ENCODE assay signal across 8 cellular contexts in the genomic region with DNA sequence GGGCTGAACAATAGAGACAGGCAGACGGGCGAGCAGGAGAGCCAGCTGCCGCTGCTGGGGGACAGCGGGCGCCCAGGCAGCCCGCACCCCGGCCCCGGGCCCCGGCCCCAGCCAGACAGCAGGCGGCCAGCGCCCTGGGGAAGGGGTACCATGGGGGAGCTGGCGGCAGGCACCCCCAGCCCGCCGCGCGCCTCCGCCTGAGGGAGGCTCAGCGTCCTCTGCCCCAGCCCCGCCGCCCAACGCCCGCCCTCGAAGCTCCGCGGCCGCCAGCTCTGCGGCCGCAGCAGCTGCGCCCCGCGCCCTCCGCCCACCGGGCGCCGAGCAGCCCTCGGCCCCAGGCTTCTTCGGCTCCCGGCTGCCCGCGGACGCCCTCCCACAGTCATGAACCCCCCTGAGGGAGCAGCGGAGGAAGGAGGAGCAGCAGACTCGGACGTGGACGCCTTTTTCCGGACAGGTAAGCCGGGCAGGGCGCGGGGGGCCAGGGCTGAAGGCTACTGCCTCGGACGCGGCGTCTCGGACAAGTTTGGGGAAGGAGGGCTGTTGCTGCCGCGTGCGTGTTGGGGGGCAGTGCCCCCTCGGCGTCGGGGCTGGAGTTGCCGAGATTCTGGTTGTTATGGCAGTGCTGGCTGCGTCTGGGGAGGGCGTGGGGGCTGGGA. TPM values are rescaled to one million over a fixed set of nuclear protein-coding genes. Genes with fewer than 3 reads are reported as not detected.
DNase-seq lines count a peak whose midpoint lies in the region; ATAC-seq and TF ChIP-seq lines count a peak whose summit lies in the region.

Gene KALRN, plus strand, starts transcription at position 10 of the 656 bp plus-strand sequence.

- DNase-seq in Caki2 (ENCODE audit: low read depth) (peak; percentile 28), GM23248 (peak; percentile 53), SK-N-SH (no peak), epithelial cell of proximal tubule (ENCODE audit: low read depth) (no peak), myocyte (ENCODE audit: low read depth) (peak; percentile 31), superior temporal gyrus (ENCODE audit: extremely low spot score) (no peak), activated gamma-delta T cell (lab: John Stamatoyannopoulos, UW) (no peak)

- H3K4me1 ChIP-seq in GM23248 (ENCODE audit: insufficient read depth) (no peaks in the 10 kb centered on the region), SK-N-SH (ENCODE audit: control insufficient read depth in 1 of 2, insufficient read depth in 2 of 2, low read depth in 1 of 2, low read length in 1 of 2) (peaks cover 0 to 22% of the 10 kb centered on the region in 2 experiments; a peak in 3 of 4 replicates)

- peak within 1 kb of the TSS; percentile 71 for H3K9ac ChIP-seq in GM23248
- peak within 1 kb of the TSS; percentile 90 for H3K9ac ChIP-seq in SK-N-SH

- in situ Hi-C loops in Caki2 (cut with HindIII; ENCODE audit: low pct_unique_long_range_greater_than_20kb, low sequenced_read_pairs) (no loop called here), GM23248 (cut with MboI) (no loop called here)

- no peaks in the 10 kb centered on the region for H3K36me3 ChIP-seq in GM23248 (ENCODE audit: low read depth)
- no peaks in the 10 kb centered on the region for H3K36me3 ChIP-seq in SK-N-SH (replicated peaks in 1 of 2; ENCODE audit: control insufficient read depth in 1 of 2, insufficient read depth in 2 of 2, low read length in 1 of 2)

- no peaks in the 10 kb centered on the region for H3K9me3 ChIP-seq in GM23248 (ENCODE audit: low read depth)
- no peaks in the 10 kb centered on the region for H3K9me3 ChIP-seq in SK-N-SH

- WGBS in GM23248 (ENCODE audit: low coverage in 1 of 2, low lambda C conversion rate in 2 of 2, missing lambda C conversion rate in 2 of 2), 2 experiments: 1% methylated on average over 15 to 37 of the region's 63 CpGs
- 4% methylated on average over 13 of the region's 63 CpGs for WGBS in SK-N-SH (ENCODE audit: low lambda C conversion rate)

- H3K27ac ChIP-seq in GM23248 (no peak within 1 kb of the TSS), SK-N-SH (ENCODE audit: low read depth in 2 of 2, low read length in 1 of 2) (peak within 1 kb of the TSS; percentile 65 to 92)

- H3K79me2 ChIP-seq in GM23248 (ENCODE audit: insufficient read depth): no peaks in the 10 kb centered on the region
- H3K79me2 ChIP-seq in SK-N-SH (ENCODE audit: insufficient read depth): peaks cover 35% of the 10 kb centered on the region; the same call in 1 of the 2 replicates

- CTCF ChIA-PET in SK-N-SH (lab: Yijun Ruan, JAX): interaction anchor here (0.6 to 6.1 kb wide), 37 partner anchors 8 to 457 kb away, joined by 3 to 60 read pairs (median 3); no protein-coding TSS in a partner anchor

- peak within 1 kb of the TSS; percentile 84 for H3K4me2 ChIP-seq in GM23248 (ENCODE audit: unreplicated experiment)
- H3K4me2 ChIP-seq in SK-N-SH: peak within 1 kb of the TSS; percentile 91

- POLR2A ChIA-PET in SK-N-SH (lab: Yijun Ruan, JAX): interaction anchor here (0.7 to 3.0 kb wide), 23 partner anchors 9 to 284 kb away, joined by 3 to 14 read pairs (median 4); partner anchors contain the start of gene CCDC14

- TF ChIP-seq CTCF in SK-N-SH (IDR thresholded peaks at IDR 0.05) (peak; percentile 44), epithelial cell of proximal tubule (conservative IDR thresholded peaks at IDR 0.05; ENCODE audit: low read depth, low read length) (peak; percentile 5)

- peaks cover 39% of the 10 kb centered on the region for H3K27me3 ChIP-seq in GM23248 (replicated peaks; ENCODE audit: insufficient read depth)
- H3K27me3 ChIP-seq in SK-N-SH (ENCODE audit: insufficient read depth): no peaks in the 10 kb centered on the region

- H2AFZ ChIP-seq in GM23248 (peak within 1 kb of the TSS; percentile 81), SK-N-SH (ENCODE audit: low read depth) (peak within 1 kb of the TSS; percentile 98)

- TF ChIP-seq EP300 in SK-N-SH (IDR thresholded peaks at IDR 0.05; ENCODE audit: borderline replicate concordance in 1 of 2, low read depth in 1 of 2, low read length in 1 of 2): no peak

- H3K9me2 ChIP-seq in GM23248 (ENCODE audit: insufficient read depth) (no peaks in the 10 kb centered on the region), SK-N-SH (no peaks in the 10 kb centered on the region)

- ATAC-seq in GM18519 (IDR thresholded peaks at IDR 0.05; ENCODE audit: low FRiP score, unreplicated experiment): no peak

- H4K20me1 ChIP-seq in GM23248 (ENCODE audit: insufficient read depth) (no peaks in the 10 kb centered on the region), SK-N-SH (ENCODE audit: insufficient read depth) (peaks cover 5% of the 10 kb centered on the region; the same call in 1 of the 2 replicates)

- no peak; the same call in 1 of the 2 replicates for TF ChIP-seq RAD21 in SK-N-SH (IDR thresholded peaks at IDR 0.05; ENCODE audit: low read length)

- H3K4me3 ChIP-seq in GM23248 (peak within 1 kb of the TSS; percentile 90), SK-N-SH (ENCODE audit: low read depth in 2 of 2, low read length in 1 of 2) (peak within 1 kb of the TSS; percentile 96 to 97), epithelial cell of proximal tubule (ENCODE audit: low read depth, low read length) (peak within 1 kb of the TSS; percentile 74)

- no peaks in the 10 kb centered on the region for H3F3A ChIP-seq in GM23248 (ENCODE audit: insufficient read depth)
- H3F3A ChIP-seq in SK-N-SH (replicated peaks; ENCODE audit: insufficient read depth): no peaks in the 10 kb centered on the region

TF ChIP-seq in SK-N-SH, 30 proteins besides CTCF, POLR2A, EP300 and RAD21:
- no peak for TF ChIP-seq FOSL2 (IDR thresholded peaks at IDR 0.05; ENCODE audit: borderline replicate concordance, low read depth)
- TF ChIP-seq ZBTB33 (IDR thresholded peaks at IDR 0.05; ENCODE audit: borderline replicate concordance, low read depth): no peak
- no peak for TF ChIP-seq JUND (IDR thresholded peaks at IDR 0.05)
- peak; percentile 67; the same call in 1 of the 2 replicates for TF ChIP-seq MAX (IDR thresholded peaks at IDR 0.05; ENCODE audit: low read depth)
- TF ChIP-seq MXI1 (IDR thresholded peaks at IDR 0.05; ENCODE audit: low read depth, low read length): peak; percentile 58; the same call in 1 of the 2 replicates

RNA-seq across cellular contexts. Expression of gene KALRN, which starts in this region (rescaled TPM):
- total RNA-seq in Caki2 (2014; rRNA removed; shearing (Covaris generic); ENCODE audit: low replicate concordance): 0.38 and 2.8 TPM in 2 replicates
- total RNA-seq in GM23248 (2014; rRNA removed; shearing (Covaris generic)): 4.0 and 16.1 TPM in 2 replicates
- 0.98 and 1.4 TPM in 2 replicates for polyA plus RNA-seq in GM23248 (2016; fragmentation: Nextera tagmentation; extraction: Ambion mirVana)
- polyA plus RNA-seq in SK-N-SH (2012; rRNA removed): 10.1 and 11.0 TPM in 2 replicates
- polyA plus RNA-seq in SK-N-SH (2012; cell fraction: cytosol; rRNA removed): 7.3 and 8.3 TPM in 2 replicates
- 25.3 and 26.4 TPM in 2 replicates for polyA plus RNA-seq in SK-N-SH (2012; cell fraction: nucleus; rRNA removed)
- 4.1 and 9.2 TPM in 2 replicates for total RNA-seq in epithelial cell of proximal tubule
- total RNA-seq in myocyte: 2.7 and 3.8 TPM in 2 replicates
- polyA plus RNA-seq in myocyte (2012): 0.79 TPM

Comparison
In these comparisons a context has a peak if more than half of its experiments do, and no peak if none do; other contexts are left out.
1. DNase-seq: peak in Caki2 (single experiment), GM23248 (single experiment) and myocyte (single experiment); none in SK-N-SH (single experiment), epithelial cell of proximal tubule (single experiment), superior temporal gyrus (single experiment) and activated gamma-delta T cell (single experiment).
2. Peak in every context shown above with its lines, with median percentiles within 50 percentile points of each other: H3K4me3 ChIP-seq.